1 cellular context compared by ENCODE assay signal in genomic region chr5:122846051-122846567, GRCh38.
A peak's percentile ranks its signal among the peaks of the same experiment; 100 is the strongest.
TF ChIP-seq lines count a peak whose summit lies in the region.

No MANE protein-coding gene starts in this region.

TF ChIP-seq in HepG2, 621 proteins besides CTCF, POLR2A, EP300 and RAD21 (continued from another document):
- 0 out of 2 replicates have a peak, but pooled peaks have one; percentile 1 for TF ChIP-seq PATZ1 (CRISPR knock-in tag; IDR thresholded peaks at IDR 0.05)
- no peak for TF ChIP-seq HCFC1 (IDR thresholded peaks at IDR 0.05; ENCODE audit: low read depth, low read length)
- no peak for TF ChIP-seq ZSCAN30 (CRISPR knock-in tag; IDR thresholded peaks at IDR 0.05)
- TF ChIP-seq ZNF781 (CRISPR knock-in tag; IDR thresholded peaks at IDR 0.05; ENCODE audit: borderline replicate concordance, not compliant biosample characterization) = no peak
- no peak for TF ChIP-seq ZNF337 (CRISPR knock-in tag; IDR thresholded peaks at IDR 0.05; ENCODE audit: borderline replicate concordance, low read depth)
- TF ChIP-seq NFE2 (CRISPR knock-in tag; IDR thresholded peaks at IDR 0.05) = no peak
- no peak for TF ChIP-seq NR1H2 (CRISPR knock-in tag; IDR thresholded peaks at IDR 0.05; ENCODE audit: borderline replicate concordance, low read depth)
- TF ChIP-seq ZNF33A (CRISPR knock-in tag; IDR thresholded peaks at IDR 0.05; ENCODE audit: borderline replicate concordance) = no peak
- TF ChIP-seq BCL6 (CRISPR knock-in tag; IDR thresholded peaks at IDR 0.05) = peak; percentile 91
- 0 out of 2 replicates have a peak, but pooled peaks have one; percentile 20 for TF ChIP-seq PAXIP1 (CRISPR knock-in tag; conservative IDR thresholded peaks at IDR 0.05)
- TF ChIP-seq MXI1 (IDR thresholded peaks at IDR 0.05; ENCODE audit: borderline replicate concordance, low read depth, low read length) = 0 out of 3 replicates have a peak, but pooled peaks have one; percentile 54
- no peak for TF ChIP-seq ZFP36L1 (CRISPR knock-in tag; IDR thresholded peaks at IDR 0.05)
- no peak for TF ChIP-seq ZC3H13 (CRISPR knock-in tag; IDR thresholded peaks at IDR 0.05)
- TF ChIP-seq GMEB1 (CRISPR knock-in tag; IDR thresholded peaks at IDR 0.05; ENCODE audit: borderline replicate concordance) = peak; percentile 4; the same call in 1 of the 2 replicates
- no peak for TF ChIP-seq IRF2 (CRISPR knock-in tag; IDR thresholded peaks at IDR 0.05)
- no peak for TF ChIP-seq HOXA9 (CRISPR knock-in tag; IDR thresholded peaks at IDR 0.05; ENCODE audit: borderline replicate concordance)
- TF ChIP-seq POGK (CRISPR knock-in tag; conservative IDR thresholded peaks at IDR 0.05) = no peak
- 0 out of 2 replicates have a peak, but pooled peaks have one; percentile 24 for TF ChIP-seq ZNF670 (CRISPR knock-in tag; IDR thresholded peaks at IDR 0.05; ENCODE audit: borderline replicate concordance)
- TF ChIP-seq ZNF772 (CRISPR knock-in tag; IDR thresholded peaks at IDR 0.05) = no peak
- peak; percentile 50; the same call in 1 of the 2 replicates for TF ChIP-seq ARID5B (CRISPR knock-in tag; IDR thresholded peaks at IDR 0.05)
- TF ChIP-seq NR2C2 (CRISPR knock-in tag; IDR thresholded peaks at IDR 0.05; ENCODE audit: borderline replicate concordance) = 0 out of 2 replicates have a peak, but pooled peaks have one; percentile 1
- TF ChIP-seq HHEX (CRISPR knock-in tag; IDR thresholded peaks at IDR 0.05) = no peak
- TF ChIP-seq ZNF567 (CRISPR knock-in tag; IDR thresholded peaks at IDR 0.05; ENCODE audit: borderline replicate concordance) = no peak
